13 cellular contexts compared by ENCODE assay signal in the genomic region with DNA sequence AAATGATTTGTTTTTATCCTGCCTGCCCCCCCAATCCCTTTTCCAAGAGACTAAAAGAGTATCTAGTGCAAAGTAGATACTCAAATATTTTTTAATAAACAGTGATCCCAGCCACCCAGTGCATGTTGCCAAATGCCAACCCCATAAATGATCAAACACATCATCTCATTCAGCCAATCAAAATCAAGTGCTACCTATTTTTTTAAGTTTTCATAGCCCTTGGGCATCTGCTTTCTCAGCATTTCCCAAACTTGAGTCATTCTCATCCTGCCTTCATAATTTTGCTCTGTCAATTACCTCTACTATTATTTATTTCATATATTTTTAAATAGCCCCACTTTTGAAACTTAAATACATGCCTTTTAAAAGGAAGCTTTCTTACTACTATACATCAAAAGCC. TPM values are rescaled to one million over a fixed set of nuclear protein-coding genes. Genes with fewer than 3 reads are reported as not detected.
"Had no signal": no experiment of that assay in that cellular context is flagged by ENCODE, and none has a peak within 500 bp of the region (broad histone marks: within the 10 kb centered on the region; RNA-seq: fewer than 3 reads in every experiment).

No MANE protein-coding gene starts in this region.

RNA-seq across cellular contexts. Expression of gene FOXD4L6, which starts 37.6 kb away (rescaled TPM):
- total RNA-seq: activated B cell treated with CpG ODN at 0.5 μM for 24 hours; activated CD4-positive, alpha-beta memory T cell treated with anti-CD3 and anti-CD28 coated beads for 36 hours; activated CD4-positive, alpha-beta memory T cell treated with anti-CD3 and anti-CD28 coated beads, Interleukin-2, amount 10 ng/mL, durations not matched to agents 7 days and 5 days; activated CD4-positive, alpha-beta T cell treated with anti-CD3 and anti-CD28 coated beads for 36 hours; activated CD4-positive, alpha-beta T cell treated with anti-CD3 and anti-CD28 coated beads, Interleukin-2, amount 10 ng/mL, durations not matched to agents 24 days and 14 days; activated CD4-positive, alpha-beta T cell treated with anti-CD3 and anti-CD28 coated beads, Interleukin-2, amount 10 ng/mL, durations not matched to agents 7 days and 5 days; activated CD8-positive, alpha-beta memory T cell treated with anti-CD3 and anti-CD28 coated beads for 36 hours; activated CD8-positive, alpha-beta memory T cell treated with anti-CD3 and anti-CD28 coated beads, Interleukin-2, amount 10 ng/mL, durations not matched to agents 7 days and 5 days; activated CD8-positive, alpha-beta T cell treated with anti-CD3 and anti-CD28 coated beads, Interleukin-2, amount 10 ng/mL, durations not matched to agents 7 days and 5 days; T-helper 1 cell treated with Interleukin-12 subunit alpha and Interleukin-12 subunit beta and Interleukin-4 antibody, amounts not matched to agents 30 ng/mL and 1 ng/mL, for 36 hours; T-helper 17 cell; T-helper 2 cell treated with Interferon-gamma antibody and Interleukin-4, amounts not matched to agents 100 ng/mL and 5 ng/mL, for 36 hours; WTC11 had no signal
